ENCODE assay signal across 8 cellular contexts in the genomic region with DNA sequence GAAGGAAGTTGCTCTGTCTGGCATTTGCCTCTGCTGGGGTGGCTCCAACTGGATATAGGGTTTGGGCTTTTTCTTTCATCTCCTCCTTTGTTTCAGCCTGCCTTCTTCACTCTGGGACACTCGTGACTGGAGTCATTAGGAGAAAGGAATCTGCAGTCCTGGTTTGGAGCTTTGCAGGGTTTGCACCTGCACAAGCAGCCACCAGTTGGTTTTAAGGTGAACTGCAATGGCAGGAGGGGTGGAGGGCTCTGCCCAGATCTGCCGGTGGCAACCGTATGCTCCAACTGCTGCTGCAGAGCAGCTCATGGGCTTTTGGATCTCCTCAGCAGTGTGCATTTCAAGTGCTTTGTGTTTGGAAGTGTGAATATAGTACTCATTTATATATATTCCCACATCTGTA.
DNase-seq lines count a peak whose midpoint lies in the region; ATAC-seq and TF ChIP-seq lines count a peak whose summit lies in the region.
"Had no signal": no experiment of that assay in that cellular context is flagged by ENCODE, and none has a peak within 500 bp of the region (broad histone marks: within the 10 kb centered on the region; RNA-seq: fewer than 3 reads in every experiment).

No MANE protein-coding gene starts in this region.

- intact Hi-C loops in activated B cell treated with CpG ODN at 0.5 μM for 24 hours (cut with micrococcal nuclease) (loop anchor here (1.0 to 2.0 kb wide), 2 partner anchors 10 to 14 kb away; no protein-coding TSS in a partner anchor), adrenal gland (cut with DNase I) (loop anchor here (5.0 to 10.0 kb wide), 5 partner anchors 52 to 125 kb away; no protein-coding TSS in a partner anchor)

- POLR2A ChIA-PET in activated B cell treated with CpG ODN at 0.5 μM for 24 hours (lab: Charles Lee) = interaction anchor here (0.8 to 1.6 kb wide), 3 partner anchors 84 to 236 kb away, joined by 3 to 5 read pairs (median 4); no protein-coding TSS in a partner anchor

- H2BK120ac ChIP-seq in H9 (ENCODE audit: low read depth, low read length, poor library complexity, severe bottlenecking) = no peak overlapping the region

- no peak overlapping the region for H4K91ac ChIP-seq in H9 (ENCODE audit: insufficient read length, low read depth, low read length)

- DNase-seq in DMS79 (lab: John Stamatoyannopoulos, UW) = peak; percentile 5
- DNase-seq in H9 = peak; percentile 39
- no peak for DNase-seq in activated B cell treated with CpG ODN at 0.5 μM for 24 hours
- peak; percentile 38 for DNase-seq in kidney tubule cell (ENCODE audit: low spot score)
- DNase-seq in activated CD8-positive, alpha-beta memory T cell treated with anti-CD3 and anti-CD28 coated beads for 24 hours = no peak
- no peak for DNase-seq in adrenal gland
- no peak for DNase-seq in Kasumi-1 (lab: John Stamatoyannopoulos, UW)
- DNase-seq: SHP77 treated with DMSO at 0.1 percent for 48 hours had no signal

- no peak overlapping the region for H3K23ac ChIP-seq in H9 (ENCODE audit: insufficient read length, low read depth, low read length)

- H3K4me2 ChIP-seq in H9 (ENCODE audit: insufficient read depth, insufficient read length, low read length) = no peak overlapping the region

- H3K27ac ChIP-seq in H9 (ENCODE audit: insufficient read length, low read depth, low read length) = no peak overlapping the region
- no peak overlapping the region for H3K27ac ChIP-seq in adrenal gland

- no peak for ATAC-seq in activated B cell treated with CpG ODN at 0.5 μM for 24 hours (ENCODE audit: low read depth)

- H3K18ac ChIP-seq in H9 (ENCODE audit: insufficient read length, low read depth, low read length) = no peak overlapping the region

- no peak overlapping the region for H4K5ac ChIP-seq in H9 (ENCODE audit: insufficient read length, low read depth, low read length)

- peaks cover 18% of the 10 kb centered on the region; the same call in 1 of the 2 replicates for H3K79me2 ChIP-seq in H9 (ENCODE audit: insufficient read depth, low read length)

- H3K9me3 ChIP-seq in H9 (ENCODE audit: control insufficient read depth, low read depth, low read length) = no peaks in the 10 kb centered on the region
- H3K9me3 ChIP-seq in adrenal gland (replicated peaks in 1 of 3) = no peaks in the 10 kb centered on the region

- H3K4ac ChIP-seq in H9 (ENCODE audit: low read depth, low read length) = no peak overlapping the region

- no peak overlapping the region for H2BK5ac ChIP-seq in H9 (ENCODE audit: insufficient read length, low read length)

- no peaks in the 10 kb centered on the region for H4K20me1 ChIP-seq in H9 (ENCODE audit: control insufficient read depth, insufficient read depth, insufficient read length)

- no CpG with 5 or more reads among the region's 3 CpGs for WGBS in H9 (ENCODE audit: extremely low coverage, insufficient read length, low lambda C conversion rate)
- 89 to 94% (median 90%) methylated on average over 2 to 3 of the region's 3 CpGs for WGBS in adrenal gland, 4 donors

- no peak overlapping the region for H3K14ac ChIP-seq in H9 (ENCODE audit: insufficient read depth, low read length)

- H3K79me1 ChIP-seq in H9 (ENCODE audit: insufficient read depth, low read depth, low read length, poor library complexity, severe bottlenecking) = peaks cover 3% of the 10 kb centered on the region

- no peak overlapping the region for H2BK15ac ChIP-seq in H9 (ENCODE audit: low read depth, low read length)

- H3K56ac ChIP-seq in H9 (ENCODE audit: insufficient read length, low read depth, low read length) = no peak overlapping the region

- H2AFZ ChIP-seq in H9 (ENCODE audit: low read length) = no peak overlapping the region

- H2BK12ac ChIP-seq in H9 (ENCODE audit: insufficient read length, low read depth, low read length) = no peak overlapping the region

- H3K27me3 ChIP-seq in H9 (ENCODE audit: insufficient read depth, low read length) (no peaks in the 10 kb centered on the region), adrenal gland (no peaks in the 10 kb centered on the region)

- peaks cover 11% of the 10 kb centered on the region for H3K23me2 ChIP-seq in H9 (ENCODE audit: insufficient read length, low read depth, low read length, poor library complexity, severe bottlenecking)

- H3T11ph ChIP-seq in H9 (ENCODE audit: low read length) = no peak overlapping the region

- CTCF ChIA-PET in activated B cell treated with CpG ODN at 0.5 μM for 24 hours (lab: Charles Lee) = interaction anchor here (0.8 to 9.9 kb wide), 7 partner anchors 27 to 292 kb away, joined by 3 to 243 read pairs (median 4); no protein-coding TSS in a partner anchor

- peak; percentile 50 for TF ChIP-seq CTCF in H9 (conservative IDR thresholded peaks at IDR 0.05)
- TF ChIP-seq CTCF in activated B cell treated with CpG ODN at 0.5 μM for 24 hours (IDR thresholded peaks at IDR 0.05) = no peak
- no peak for TF ChIP-seq CTCF in adrenal gland (IDR thresholded peaks at IDR 0.05)

- no peaks in the 10 kb centered on the region for H3K9me3 Mint-ChIP-seq in H9
- H3K9me3 Mint-ChIP-seq in activated B cell treated with CpG ODN at 0.5 μM for 24 hours = no peaks in the 10 kb centered on the region

- no peak overlapping the region for H2BK20ac ChIP-seq in H9 (ENCODE audit: low read depth, low read length, poor library complexity, severe bottlenecking)

- H3K4me1 Mint-ChIP-seq in H9 (peaks cover 61 to 62% of the 10 kb centered on the region in 2 experiments), activated B cell treated with CpG ODN at 0.5 μM for 24 hours (peaks cover 79% of the 10 kb centered on the region)

- H3K4me3 Mint-ChIP-seq in H9 = peak overlapping the region; percentile 41 to 86
- peak overlapping the region; percentile 83 for H3K4me3 Mint-ChIP-seq in activated B cell treated with CpG ODN at 0.5 μM for 24 hours

- H3K27ac Mint-ChIP-seq in H9 (no peak overlapping the region), activated B cell treated with CpG ODN at 0.5 μM for 24 hours (peak overlapping the region; percentile 60)

- H3K4me1 ChIP-seq in H9 (ENCODE audit: insufficient read depth, low read length) = peaks cover 3% of the 10 kb centered on the region; the same call in 1 of the 2 replicates
- peaks cover 0 to 41% of the 10 kb centered on the region in 2 donors for H3K4me1 ChIP-seq in adrenal gland (replicated peaks in 1 of 2)

- no peak overlapping the region for H3K4me3 ChIP-seq in adrenal gland

- H2AK5ac ChIP-seq in H9 (ENCODE audit: insufficient read length, low read length) = no peak overlapping the region

- H3K27me3 Mint-ChIP-seq in H9 (ENCODE audit: low read depth) = peaks cover 11% of the 10 kb centered on the region
- H3K27me3 Mint-ChIP-seq in activated B cell treated with CpG ODN at 0.5 μM for 24 hours = no peaks in the 10 kb centered on the region

- H3K9ac ChIP-seq in H9 (ENCODE audit: extremely low read depth, insufficient read length, low read length) = no peak overlapping the region

- H3K36me3 Mint-ChIP-seq in H9 (ENCODE audit: insufficient read depth in 1 of 3, low read depth in 3 of 3) (peaks cover under 1 to 4% (median 1%) of the 10 kb centered on the region in 3 experiments), activated B cell treated with CpG ODN at 0.5 μM for 24 hours (ENCODE audit: low read depth) (peaks cover 4% of the 10 kb centered on the region)

- no peak overlapping the region for H4K8ac ChIP-seq in H9 (replicated peaks; ENCODE audit: insufficient read length, low read depth, low read length)

- H3K36me3 ChIP-seq in adrenal gland (replicated peaks in 1 of 2) = no peaks in the 10 kb centered on the region

- no peak for TF ChIP-seq POLR2A in adrenal gland (IDR thresholded peaks at IDR 0.05)

Comparison
In these comparisons a context has a peak if more than half of its experiments do, and no peak if none do; other contexts are left out.
1. DNase-seq: peak in DMS79 (single experiment), H9 (single experiment) and kidney tubule cell (single experiment); none in activated B cell treated with CpG ODN at 0.5 μM for 24 hours (single experiment), activated CD8-positive, alpha-beta memory T cell treated with anti-CD3 and anti-CD28 coated beads for 24 hours (single experiment), adrenal gland (0 of 7) and Kasumi-1 (0 of 2).